18 cellular contexts compared by ENCODE assay signal in the genomic region with DNA sequence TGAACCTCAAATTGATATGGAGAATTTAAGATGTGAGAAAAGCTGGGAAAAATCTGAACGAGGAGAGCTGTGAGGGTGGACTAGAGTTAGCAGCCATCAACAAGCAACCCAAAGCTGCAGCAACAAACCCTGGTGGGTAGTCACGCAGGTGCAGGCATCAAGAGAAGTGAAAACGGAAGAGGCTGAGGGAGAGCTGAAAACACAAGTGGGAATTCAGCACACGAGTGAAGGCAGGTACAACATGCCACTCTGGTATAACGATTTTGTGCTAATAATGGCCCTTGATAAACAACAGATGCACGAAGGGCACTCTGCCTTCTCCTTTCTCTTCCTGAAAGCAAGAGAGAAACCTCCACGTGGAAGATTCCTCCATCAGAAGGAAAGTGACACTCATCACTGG. TPM values are rescaled to one million over a fixed set of nuclear protein-coding genes. Genes with fewer than 3 reads are reported as not detected.
DNase-seq lines count a peak whose midpoint lies in the region; ATAC-seq lines count a peak whose summit lies in the region.
"Had no signal": no experiment of that assay in that cellular context is flagged by ENCODE, and none has a peak within 500 bp of the region (broad histone marks: within the 10 kb centered on the region; RNA-seq: fewer than 3 reads in every experiment).

No MANE protein-coding gene starts in this region.

- H3K9me3 ChIP-seq in SJSA1 (replicated peaks) (no peaks in the 10 kb centered on the region), aorta (ENCODE audit: control insufficient read depth, low read length) (no peaks in the 10 kb centered on the region)

- H3K27me3 ChIP-seq in SJSA1 (replicated peaks), result no peaks in the 10 kb centered on the region
- H3K27me3 ChIP-seq in aorta (ENCODE audit: control insufficient read depth in 1 of 2, insufficient read depth in 2 of 2, low read length in 1 of 2), result no peaks in the 10 kb centered on the region
- H3K27me3 ChIP-seq: foreskin keratinocyte had no signal

- peak overlapping the region; percentile 26; the same call in 1 of the 2 replicates for H3K27ac ChIP-seq in SJSA1
- no peak overlapping the region for H3K27ac ChIP-seq in aorta (ENCODE audit: low read depth in 1 of 2, low read length in 2 of 2)
- H3K27ac ChIP-seq: foreskin keratinocyte had no signal

- 48 to 52% methylated on average over 7 of the region's 7 CpGs for WGBS in aorta, 2 donors

- no peak overlapping the region for H3K4me3 Mint-ChIP-seq in stimulated activated memory B cell treated with anti-CD40 and anti-IgM and Interleukin-4, amounts not matched to agents 10 μg/mL and 1 μg/mL and 100 μg/mL, for 72 hours
- H3K4me3 Mint-ChIP-seq: activated CD8-positive, alpha-beta T cell treated with anti-CD3 and anti-CD28 coated beads for 36 hours; activated naive CD8-positive, alpha-beta T cell treated with anti-CD3 and anti-CD28 coated beads for 36 hours; CD4-positive, alpha-beta memory T cell; neural crest cell; stimulated activated effector memory CD8-positive, alpha-beta T cell treated with anti-CD3 and anti-CD28 coated beads, Interleukin-12 subunit alpha, Interleukin-12 subunit beta, amount 100 ng/mL, for 72 hours had no signal

- H3K4me1 ChIP-seq in SJSA1 (replicated peaks), result peaks cover 54% of the 10 kb centered on the region
- H3K4me1 ChIP-seq in aorta (ENCODE audit: control insufficient read depth in 1 of 2, insufficient read depth in 2 of 2, low read length in 2 of 2), result no peaks in the 10 kb centered on the region
- H3K4me1 ChIP-seq: foreskin keratinocyte had no signal

- H3K4me1 Mint-ChIP-seq in stimulated activated memory B cell treated with anti-CD40 and anti-IgM and Interleukin-4, amounts not matched to agents 10 μg/mL and 1 μg/mL and 100 μg/mL, for 72 hours, result peaks cover 38% of the 10 kb centered on the region
- H3K4me1 Mint-ChIP-seq: CD4-positive, alpha-beta memory T cell; stimulated activated effector memory CD8-positive, alpha-beta T cell treated with anti-CD3 and anti-CD28 coated beads, Interleukin-12 subunit alpha, Interleukin-12 subunit beta, amount 100 ng/mL, for 72 hours had no signal

- H3K36me3 Mint-ChIP-seq in stimulated activated memory B cell treated with anti-CD40 and anti-IgM and Interleukin-4, amounts not matched to agents 10 μg/mL and 1 μg/mL and 100 μg/mL, for 72 hours, result no peaks in the 10 kb centered on the region
- H3K36me3 Mint-ChIP-seq: activated naive CD8-positive, alpha-beta T cell treated with anti-CD3 and anti-CD28 coated beads for 36 hours; CD4-positive, alpha-beta memory T cell; stimulated activated effector memory CD8-positive, alpha-beta T cell treated with anti-CD3 and anti-CD28 coated beads, Interleukin-12 subunit alpha, Interleukin-12 subunit beta, amount 100 ng/mL, for 72 hours had no signal

- ATAC-seq in GM18498 (IDR thresholded peaks at IDR 0.05; ENCODE audit: unreplicated experiment) (peak; percentile 83), GM19468 (IDR thresholded peaks at IDR 0.05; ENCODE audit: extremely low read depth, unreplicated experiment) (peak; percentile 52), HG03025 (IDR thresholded peaks at IDR 0.05; ENCODE audit: low FRiP score, unreplicated experiment) (peak; percentile 46), aorta (ENCODE audit: low FRiP score) (no peak), GM18870 (IDR thresholded peaks at IDR 0.05; ENCODE audit: unreplicated experiment) (no peak)
- no peak for ATAC-seq in stimulated activated memory B cell treated with anti-CD40 and anti-IgM and Interleukin-4, amounts not matched to agents 10 μg/mL and 1 μg/mL and 100 μg/mL, for 72 hours
- ATAC-seq: activated CD8-positive, alpha-beta T cell treated with anti-CD3 and anti-CD28 coated beads for 36 hours; foreskin keratinocyte; stimulated activated effector memory CD8-positive, alpha-beta T cell treated with anti-CD3 and anti-CD28 coated beads, Interleukin-12 subunit alpha, Interleukin-12 subunit beta, amount 100 ng/mL, for 72 hours had no signal

- H3K36me3 ChIP-seq in SJSA1 (no peaks in the 10 kb centered on the region), aorta (ENCODE audit: control insufficient read depth in 1 of 2, insufficient read depth in 2 of 2, low read length in 1 of 2) (no peaks in the 10 kb centered on the region)

- intact Hi-C loops in aorta (cut with DNase I), result no loop called here

- DNase-seq in SJSA1 (ENCODE audit: low read depth in 1 of 2, low spot score in 2 of 2) (peak in 1 of 2 experiments; percentile 3), aorta (no peak), NCI-H1092 (lab: John Stamatoyannopoulos, UW) (no peak)
- DNase-seq: activated CD8-positive, alpha-beta T cell treated with anti-CD3 and anti-CD28 coated beads for 36 hours; activated naive CD8-positive, alpha-beta T cell treated with anti-CD3 and anti-CD28 coated beads for 36 hours; CD4-positive, alpha-beta memory T cell; cortex of kidney; foreskin keratinocyte; kidney; NCI-H524 had no signal

- no peak overlapping the region for H3K27ac Mint-ChIP-seq in stimulated activated memory B cell treated with anti-CD40 and anti-IgM and Interleukin-4, amounts not matched to agents 10 μg/mL and 1 μg/mL and 100 μg/mL, for 72 hours
- H3K27ac Mint-ChIP-seq: activated CD8-positive, alpha-beta T cell treated with anti-CD3 and anti-CD28 coated beads for 36 hours; activated naive CD8-positive, alpha-beta T cell treated with anti-CD3 and anti-CD28 coated beads for 36 hours; CD4-positive, alpha-beta memory T cell; stimulated activated effector memory CD8-positive, alpha-beta T cell treated with anti-CD3 and anti-CD28 coated beads, Interleukin-12 subunit alpha, Interleukin-12 subunit beta, amount 100 ng/mL, for 72 hours had no signal

- peaks cover 73% of the 10 kb centered on the region for H3K27me3 Mint-ChIP-seq in stimulated activated memory B cell treated with anti-CD40 and anti-IgM and Interleukin-4, amounts not matched to agents 10 μg/mL and 1 μg/mL and 100 μg/mL, for 72 hours

- H3K4me3 ChIP-seq in SJSA1 (no peak overlapping the region), aorta (ENCODE audit: low read length in 2 of 2) (no peak overlapping the region)

- no peaks in the 10 kb centered on the region for H3K9me3 Mint-ChIP-seq in stimulated activated memory B cell treated with anti-CD40 and anti-IgM and Interleukin-4, amounts not matched to agents 10 μg/mL and 1 μg/mL and 100 μg/mL, for 72 hours
- H3K9me3 Mint-ChIP-seq: activated CD8-positive, alpha-beta T cell treated with anti-CD3 and anti-CD28 coated beads for 36 hours; activated naive CD8-positive, alpha-beta T cell treated with anti-CD3 and anti-CD28 coated beads for 36 hours; neural crest cell; stimulated activated effector memory CD8-positive, alpha-beta T cell treated with anti-CD3 and anti-CD28 coated beads, Interleukin-12 subunit alpha, Interleukin-12 subunit beta, amount 100 ng/mL, for 72 hours had no signal

RNA-seq across cellular contexts. Expression of a gene that starts 11.5 kb away (rescaled TPM):
- not detected in 2 replicates for total RNA-seq in SJSA1 (2014; rRNA removed; shearing (Covaris generic))
- total RNA-seq in aorta, result not detected
- polyA plus RNA-seq in aorta, result not detected
- total RNA-seq: activated CD8-positive, alpha-beta T cell treated with anti-CD3 and anti-CD28 coated beads for 36 hours; activated naive CD8-positive, alpha-beta T cell treated with anti-CD3 and anti-CD28 coated beads for 36 hours; CD4-positive, alpha-beta memory T cell; foreskin keratinocyte; kidney; MCF 10A; neural crest cell had no signal
- polyA plus RNA-seq: CD4-positive, alpha-beta memory T cell; foreskin keratinocyte had no signal

RNA-seq across cellular contexts. Expression of a gene that starts 16.2 kb away (rescaled TPM):
- not detected in 2 replicates for total RNA-seq in SJSA1 (2014; rRNA removed; shearing (Covaris generic))
- total RNA-seq in aorta, result not detected
- polyA plus RNA-seq in aorta, result not detected
- total RNA-seq: CD4-positive, alpha-beta memory T cell; foreskin keratinocyte; MCF 10A; neural crest cell had no signal
- polyA plus RNA-seq: foreskin keratinocyte had no signal

Comparison
In these comparisons a context has a peak if more than half of its experiments do, and no peak if none do; other contexts are left out.
1. ATAC-seq: peak in GM18498 (single experiment), GM19468 (single experiment) and HG03025 (single experiment); none in stimulated activated memory B cell treated with anti-CD40 and anti-IgM and Interleukin-4, amounts not matched to agents 10 μg/mL and 1 μg/mL and 100 μg/mL, for 72 hours (single experiment), aorta (single experiment) and GM18870 (single experiment).